ENCODE assay signal across 1 cellular context in genomic region chr1:203467550-203467921, GRCh38.
TF ChIP-seq lines count a peak whose summit lies in the region.

No MANE protein-coding gene starts in this region.

TF ChIP-seq in GM23338, 12 proteins besides CTCF, POLR2A, EP300 and RAD21 (continued from another document):
- TF ChIP-seq EZH2phosphoT487 (IDR thresholded peaks at IDR 0.05; ENCODE audit: unreplicated experiment) (no peak), ETS1 (IDR thresholded peaks at IDR 0.05) (no peak), CREB1 (CRISPR knock-in tag; IDR thresholded peaks at IDR 0.05; ENCODE audit: low read depth) (no peak), STAT1 (IDR thresholded peaks at IDR 0.05; ENCODE audit: unreplicated experiment) (no peak), ZNF331 (CRISPR knock-in tag; IDR thresholded peaks at IDR 0.05; ENCODE audit: low read depth) (no peak), ZNF462 (CRISPR knock-in tag; IDR thresholded peaks at IDR 0.05) (no peak), JUNB (IDR thresholded peaks at IDR 0.05; ENCODE audit: unreplicated experiment) (no peak), POLR2AphosphoS5 (IDR thresholded peaks at IDR 0.05; ENCODE audit: low read depth) (no peak), EZH2 (IDR thresholded peaks at IDR 0.05; ENCODE audit: low read depth, unreplicated experiment) (no peak), ZNF114 (CRISPR knock-in tag; IDR thresholded peaks at IDR 0.05) (no peak), NANOG (IDR thresholded peaks at IDR 0.05; ENCODE audit: borderline replicate concordance) (no peak)
TF ChIP-seq in GM23338: peak in this region for 0.
